1 cellular context compared by ENCODE assay signal in genomic region chr17:78421534-78422266, GRCh38.
A peak's percentile ranks its signal among the peaks of the same experiment; 100 is the strongest.
TF ChIP-seq lines count a peak whose summit lies in the region.

No MANE protein-coding gene starts in this region.

TF ChIP-seq in HepG2, 621 proteins besides CTCF, POLR2A, EP300 and RAD21 (continued from another document and continues in another):
- TF ChIP-seq, protein P1, sequence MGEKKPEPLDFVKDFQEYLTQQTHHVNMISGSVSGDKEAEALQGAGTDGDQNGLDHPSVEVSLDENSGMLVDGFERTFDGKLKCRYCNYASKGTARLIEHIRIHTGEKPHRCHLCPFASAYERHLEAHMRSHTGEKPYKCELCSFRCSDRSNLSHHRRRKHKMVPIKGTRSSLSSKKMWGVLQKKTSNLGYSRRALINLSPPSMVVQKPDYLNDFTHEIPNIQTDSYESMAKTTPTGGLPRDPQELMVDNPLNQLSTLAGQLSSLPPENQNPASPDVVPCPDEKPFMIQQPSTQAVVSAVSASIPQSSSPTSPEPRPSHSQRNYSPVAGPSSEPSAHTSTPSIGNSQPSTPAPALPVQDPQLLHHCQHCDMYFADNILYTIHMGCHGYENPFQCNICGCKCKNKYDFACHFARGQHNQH (CRISPR knock-in tag; IDR thresholded peaks at IDR 0.05) = peak; percentile 96
- peak; percentile 98; the same call in 1 of the 2 replicates for TF ChIP-seq ZNF615 (CRISPR knock-in tag; IDR thresholded peaks at IDR 0.05; ENCODE audit: borderline replicate concordance)
- TF ChIP-seq, protein P2, sequence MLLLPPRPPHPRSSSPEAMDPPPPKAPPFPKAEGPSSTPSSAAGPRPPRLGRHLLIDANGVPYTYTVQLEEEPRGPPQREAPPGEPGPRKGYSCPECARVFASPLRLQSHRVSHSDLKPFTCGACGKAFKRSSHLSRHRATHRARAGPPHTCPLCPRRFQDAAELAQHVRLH (CRISPR knock-in tag; IDR thresholded peaks at IDR 0.05; ENCODE audit: borderline replicate concordance, low read depth) = peak; percentile 93
- TF ChIP-seq TBP (CRISPR knock-in tag; IDR thresholded peaks at IDR 0.05) = no peak
- 0 out of 2 replicates have a peak, but pooled peaks have one; percentile 64 for TF ChIP-seq MEF2D (CRISPR knock-in tag; IDR thresholded peaks at IDR 0.05)
- TF ChIP-seq MIXL1 (CRISPR knock-in tag; IDR thresholded peaks at IDR 0.05) = peak; percentile 95
- no peak; the same call in 1 of the 2 replicates for TF ChIP-seq ZNF460 (CRISPR knock-in tag; IDR thresholded peaks at IDR 0.05; ENCODE audit: borderline replicate concordance)
- 0 out of 2 replicates have a peak, but pooled peaks have one; percentile 44 for TF ChIP-seq ZNF510 (CRISPR knock-in tag; IDR thresholded peaks at IDR 0.05; ENCODE audit: low read depth)
- TF ChIP-seq ZNF768 (CRISPR knock-in tag; IDR thresholded peaks at IDR 0.05) = no peak
- TF ChIP-seq ZNF720 (CRISPR knock-in tag; IDR thresholded peaks at IDR 0.05) = peak; percentile 64; the same call in 1 of the 2 replicates
- TF ChIP-seq TOE1 (CRISPR knock-in tag; IDR thresholded peaks at IDR 0.05) = no peak
- TF ChIP-seq HDAC2 (CRISPR knock-in tag; IDR thresholded peaks at IDR 0.05) = peak; percentile 100
- TF ChIP-seq ZNF766 (CRISPR knock-in tag; IDR thresholded peaks at IDR 0.05; ENCODE audit: borderline replicate concordance) = peak; percentile 77; the same call in 1 of the 2 replicates
- TF ChIP-seq, protein P3, sequence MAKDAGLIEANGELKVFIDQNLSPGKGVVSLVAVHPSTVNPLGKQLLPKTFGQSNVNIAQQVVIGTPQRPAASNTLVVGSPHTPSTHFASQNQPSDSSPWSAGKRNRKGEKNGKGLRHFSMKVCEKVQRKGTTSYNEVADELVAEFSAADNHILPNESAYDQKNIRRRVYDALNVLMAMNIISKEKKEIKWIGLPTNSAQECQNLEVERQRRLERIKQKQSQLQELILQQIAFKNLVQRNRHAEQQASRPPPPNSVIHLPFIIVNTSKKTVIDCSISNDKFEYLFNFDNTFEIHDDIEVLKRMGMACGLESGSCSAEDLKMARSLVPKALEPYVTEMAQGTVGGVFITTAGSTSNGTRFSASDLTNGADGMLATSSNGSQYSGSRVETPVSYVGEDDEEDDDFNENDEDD (CRISPR knock-in tag; IDR thresholded peaks at IDR 0.05; ENCODE audit: borderline replicate concordance) = peak; percentile 65; the same call in 1 of the 2 replicates
- TF ChIP-seq SSRP1 (CRISPR knock-in tag; IDR thresholded peaks at IDR 0.05) = no peak
- TF ChIP-seq ZSCAN9 (CRISPR knock-in tag; IDR thresholded peaks at IDR 0.05; ENCODE audit: borderline replicate concordance) = peak; percentile 95
- TF ChIP-seq AHR (CRISPR knock-in tag; IDR thresholded peaks at IDR 0.05) = peak; percentile 57; the same call in 1 of the 2 replicates
- TF ChIP-seq, protein P4, sequence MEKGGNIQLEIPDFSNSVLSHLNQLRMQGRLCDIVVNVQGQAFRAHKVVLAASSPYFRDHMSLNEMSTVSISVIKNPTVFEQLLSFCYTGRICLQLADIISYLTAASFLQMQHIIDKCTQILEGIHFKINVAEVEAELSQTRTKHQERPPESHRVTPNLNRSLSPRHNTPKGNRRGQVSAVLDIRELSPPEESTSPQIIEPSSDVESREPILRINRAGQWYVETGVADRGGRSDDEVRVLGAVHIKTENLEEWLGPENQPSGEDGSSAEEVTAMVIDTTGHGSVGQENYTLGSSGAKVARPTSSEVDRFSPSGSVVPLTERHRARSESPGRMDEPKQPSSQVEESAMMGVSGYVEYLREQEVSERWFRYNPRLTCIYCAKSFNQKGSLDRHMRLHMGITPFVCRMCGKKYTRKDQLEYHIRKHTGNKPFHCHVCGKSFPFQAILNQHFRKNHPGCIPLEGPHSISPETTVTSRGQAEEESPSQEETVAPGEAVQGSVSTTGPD (CRISPR knock-in tag; IDR thresholded peaks at IDR 0.05) = peak; percentile 96
- TF ChIP-seq PCBP2 (optimal IDR thresholded peaks at IDR 0.05; ENCODE audit: low read depth, low read length, poor library complexity, severe bottlenecking) = no peak
- TF ChIP-seq ZNF891 (CRISPR knock-in tag; IDR thresholded peaks at IDR 0.05) = peak; percentile 65; the same call in 1 of the 2 replicates
- TF ChIP-seq CC2D1A (CRISPR knock-in tag; IDR thresholded peaks at IDR 0.05) = no peak
- TF ChIP-seq ZFAT (CRISPR knock-in tag; conservative IDR thresholded peaks at IDR 0.05) = no peak
- no peak for TF ChIP-seq CSRNP2 (CRISPR knock-in tag; conservative IDR thresholded peaks at IDR 0.05; ENCODE audit: low read depth)
- no peak for TF ChIP-seq ZSCAN12 (CRISPR knock-in tag; IDR thresholded peaks at IDR 0.05)
- TF ChIP-seq MBNL3 (CRISPR knock-in tag; conservative IDR thresholded peaks at IDR 0.05) = no peak
- peak; percentile 74; the same call in 1 of the 2 replicates for TF ChIP-seq ZNF547 (CRISPR knock-in tag; IDR thresholded peaks at IDR 0.05)
- TF ChIP-seq KLF9 (CRISPR knock-in tag; IDR thresholded peaks at IDR 0.05; ENCODE audit: low read depth) = no peak
- peak; percentile 74; the same call in 1 of the 2 replicates for TF ChIP-seq ZSCAN30 (CRISPR knock-in tag; IDR thresholded peaks at IDR 0.05)
- no peak; the same call in 1 of the 2 replicates for TF ChIP-seq NFE2 (CRISPR knock-in tag; IDR thresholded peaks at IDR 0.05)
- peak; percentile 99 for TF ChIP-seq HMG20A (CRISPR knock-in tag; IDR thresholded peaks at IDR 0.05; ENCODE audit: borderline replicate concordance)
- peak; percentile 73 for TF ChIP-seq PHF5A (CRISPR knock-in tag; IDR thresholded peaks at IDR 0.05; ENCODE audit: low read depth, unreplicated experiment)
- peak; percentile 75; the same call in 1 of the 2 replicates for TF ChIP-seq GATA4 (IDR thresholded peaks at IDR 0.05; ENCODE audit: borderline replicate concordance, low read depth)
- TF ChIP-seq ZNF790 (CRISPR knock-in tag; IDR thresholded peaks at IDR 0.05; ENCODE audit: borderline replicate concordance) = peak; percentile 65; the same call in 1 of the 2 replicates
- peak; percentile 94 for TF ChIP-seq HOXA5 (CRISPR knock-in tag; IDR thresholded peaks at IDR 0.05)
- TF ChIP-seq THAP11 (CRISPR knock-in tag; IDR thresholded peaks at IDR 0.05) = peak; percentile 82
- peak; percentile 94 for TF ChIP-seq SP5 (CRISPR knock-in tag; IDR thresholded peaks at IDR 0.05; ENCODE audit: borderline replicate concordance, low read depth)
- TF ChIP-seq ZNF180 (CRISPR knock-in tag; IDR thresholded peaks at IDR 0.05; ENCODE audit: borderline replicate concordance, low read depth) = no peak
- no peak; the same call in 1 of the 2 replicates for TF ChIP-seq DNMT3B (CRISPR knock-in tag; conservative IDR thresholded peaks at IDR 0.05)
- TF ChIP-seq ZNF12 (CRISPR knock-in tag; IDR thresholded peaks at IDR 0.05) = peak; percentile 92
- TF ChIP-seq KLF11 (CRISPR knock-in tag; IDR thresholded peaks at IDR 0.05) = no peak
- TF ChIP-seq, protein P5, sequence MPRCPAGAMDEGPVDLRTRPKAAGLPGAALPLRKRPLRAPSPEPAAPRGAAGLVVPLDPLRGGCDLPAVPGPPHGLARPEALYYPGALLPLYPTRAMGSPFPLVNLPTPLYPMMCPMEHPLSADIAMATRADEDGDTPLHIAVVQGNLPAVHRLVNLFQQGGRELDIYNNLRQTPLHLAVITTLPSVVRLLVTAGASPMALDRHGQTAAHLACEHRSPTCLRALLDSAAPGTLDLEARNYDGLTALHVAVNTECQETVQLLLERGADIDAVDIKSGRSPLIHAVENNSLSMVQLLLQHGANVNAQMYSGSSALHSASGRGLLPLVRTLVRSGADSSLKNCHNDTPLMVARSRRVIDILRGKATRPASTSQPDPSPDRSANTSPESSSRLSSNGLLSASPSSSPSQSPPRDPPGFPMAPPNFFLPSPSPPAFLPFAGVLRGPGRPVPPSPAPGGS (CRISPR knock-in tag; IDR thresholded peaks at IDR 0.05) = no peak; the same call in 1 of the 2 replicates
- TF ChIP-seq PAF1 (CRISPR knock-in tag; IDR thresholded peaks at IDR 0.05) = no peak
- TF ChIP-seq ZNF263 (CRISPR knock-in tag; IDR thresholded peaks at IDR 0.05) = peak; percentile 65
- no peak for TF ChIP-seq ATAD3A (CRISPR knock-in tag; IDR thresholded peaks at IDR 0.05)
- TF ChIP-seq HNRNPL (IDR thresholded peaks at IDR 0.05; ENCODE audit: low read depth, low read length) = 0 out of 2 replicates have a peak, but pooled peaks have one; percentile 23
- peak; percentile 83 for TF ChIP-seq ZNF781 (CRISPR knock-in tag; IDR thresholded peaks at IDR 0.05; ENCODE audit: borderline replicate concordance, not compliant biosample characterization)
- peak; percentile 81 for TF ChIP-seq ATF2 (CRISPR knock-in tag; IDR thresholded peaks at IDR 0.05)
- TF ChIP-seq, protein P6, sequence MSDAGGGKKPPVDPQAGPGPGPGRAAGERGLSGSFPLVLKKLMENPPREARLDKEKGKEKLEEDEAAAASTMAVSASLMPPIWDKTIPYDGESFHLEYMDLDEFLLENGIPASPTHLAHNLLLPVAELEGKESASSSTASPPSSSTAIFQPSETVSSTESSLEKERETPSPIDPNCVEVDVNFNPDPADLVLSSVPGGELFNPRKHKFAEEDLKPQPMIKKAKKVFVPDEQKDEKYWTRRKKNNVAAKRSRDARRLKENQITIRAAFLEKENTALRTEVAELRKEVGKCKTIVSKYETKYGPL (CRISPR knock-in tag; IDR thresholded peaks at IDR 0.05) = no peak
- TF ChIP-seq ZNF501 (CRISPR knock-in tag; IDR thresholded peaks at IDR 0.05) = peak; percentile 78
- TF ChIP-seq ZNF616 (CRISPR knock-in tag; IDR thresholded peaks at IDR 0.05; ENCODE audit: low read depth) = 0 out of 2 replicates have a peak, but pooled peaks have one; percentile 21
- peak; percentile 99 for TF ChIP-seq RCOR2 (CRISPR knock-in tag; IDR thresholded peaks at IDR 0.05)
- TF ChIP-seq PHF8 (CRISPR knock-in tag; IDR thresholded peaks at IDR 0.05) = peak; percentile 48; the same call in 1 of the 2 replicates
- no peak for TF ChIP-seq ZNF414 (CRISPR knock-in tag; IDR thresholded peaks at IDR 0.05)
- TF ChIP-seq ATF1 (CRISPR knock-in tag; IDR thresholded peaks at IDR 0.05) = peak; percentile 68
- 0 out of 2 replicates have a peak, but pooled peaks have one; percentile 56 for TF ChIP-seq ZNF446 (CRISPR knock-in tag; IDR thresholded peaks at IDR 0.05)
- TF ChIP-seq STAG1 (CRISPR knock-in tag; IDR thresholded peaks at IDR 0.05) = peak; percentile 96
- TF ChIP-seq, protein P7, sequence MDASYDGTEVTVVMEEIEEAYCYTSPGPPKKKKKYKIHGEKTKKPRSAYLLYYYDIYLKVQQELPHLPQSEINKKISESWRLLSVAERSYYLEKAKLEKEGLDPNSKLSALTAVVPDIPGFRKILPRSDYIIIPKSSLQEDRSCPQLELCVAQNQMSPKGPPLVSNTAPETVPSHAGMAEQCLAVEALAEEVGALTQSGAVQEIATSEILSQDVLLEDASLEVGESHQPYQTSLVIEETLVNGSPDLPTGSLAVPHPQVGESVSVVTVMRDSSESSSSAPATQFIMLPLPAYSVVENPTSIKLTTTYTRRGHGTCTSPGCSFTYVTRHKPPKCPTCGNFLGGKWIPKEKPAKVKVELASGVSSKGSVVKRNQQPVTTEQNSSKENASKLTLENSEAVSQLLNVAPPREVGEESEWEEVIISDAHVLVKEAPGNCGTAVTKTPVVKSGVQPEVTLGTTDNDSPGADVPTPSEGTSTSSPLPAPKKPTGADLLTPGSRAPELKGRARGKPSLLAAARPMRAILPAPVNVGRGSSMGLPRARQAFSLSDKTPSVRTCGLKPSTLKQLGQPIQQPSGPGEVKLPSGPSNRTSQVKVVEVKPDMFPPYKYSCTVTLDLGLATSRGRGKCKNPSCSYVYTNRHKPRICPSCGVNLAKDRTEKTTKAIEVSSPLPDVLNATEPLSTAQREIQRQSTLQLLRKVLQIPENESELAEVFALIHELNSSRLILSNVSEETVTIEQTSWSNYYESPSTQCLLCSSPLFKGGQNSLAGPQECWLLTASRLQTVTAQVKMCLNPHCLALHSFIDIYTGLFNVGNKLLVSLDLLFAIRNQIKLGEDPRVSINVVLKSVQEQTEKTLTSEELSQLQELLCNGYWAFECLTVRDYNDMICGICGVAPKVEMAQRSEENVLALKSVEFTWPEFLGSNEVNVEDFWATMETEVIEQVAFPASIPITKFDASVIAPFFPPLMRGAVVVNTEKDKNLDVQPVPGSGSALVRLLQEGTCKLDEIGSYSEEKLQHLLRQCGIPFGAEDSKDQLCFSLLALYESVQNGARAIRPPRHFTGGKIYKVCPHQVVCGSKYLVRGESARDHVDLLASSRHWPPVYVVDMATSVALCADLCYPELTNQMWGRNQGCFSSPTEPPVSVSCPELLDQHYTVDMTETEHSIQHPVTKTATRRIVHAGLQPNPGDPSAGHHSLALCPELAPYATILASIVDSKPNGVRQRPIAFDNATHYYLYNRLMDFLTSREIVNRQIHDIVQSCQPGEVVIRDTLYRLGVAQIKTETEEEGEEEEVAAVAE (CRISPR knock-in tag; IDR thresholded peaks at IDR 0.05; ENCODE audit: borderline replicate concordance) = peak; percentile 94
- no peak for TF ChIP-seq ZNF577 (CRISPR knock-in tag; IDR thresholded peaks at IDR 0.05; ENCODE audit: borderline replicate concordance, low read depth)
- TF ChIP-seq LCORL (IDR thresholded peaks at IDR 0.05) = peak; percentile 97
- TF ChIP-seq LCORL (CRISPR knock-in tag; IDR thresholded peaks at IDR 0.05) = peak; percentile 99
- peak; percentile 73; the same call in 1 of the 2 replicates for TF ChIP-seq KDM2A (CRISPR knock-in tag; IDR thresholded peaks at IDR 0.05; ENCODE audit: borderline replicate concordance, low read depth)
